Comparison of ENCODE assay signal across 17 cellular contexts in genomic region chr15:58537033-58537432, GRCh38.
"Had no signal": no experiment of that assay in that cellular context is flagged by ENCODE, and none has a peak within 500 bp of the region (broad histone marks: within the 10 kb centered on the region; RNA-seq: fewer than 3 reads in every experiment).

No MANE protein-coding gene starts in this region.

- H3K36me3 ChIP-seq: lower lobe of right lung, neutrophil, sigmoid colon, tibial artery had no signal

- H3K9ac ChIP-seq: parathyroid adenoma had no signal

- H3K4me3 ChIP-seq: coronary artery, lower lobe of right lung, sigmoid colon, testis, tibial artery had no signal

- H3K4me1 ChIP-seq: lower lobe of right lung, parathyroid adenoma, sigmoid colon, tibial artery had no signal

- H3K27me3 ChIP-seq: neutrophil, sigmoid colon, testis, tibial artery had no signal

- ATAC-seq: effector memory CD8-positive, alpha-beta T cell; left colon; lower lobe of right lung; natural killer cell; stimulated activated effector memory CD8-positive, alpha-beta T cell treated with anti-CD3 and anti-CD28 coated beads, Interleukin-12 subunit alpha, Interleukin-12 subunit beta, amount 100 ng/mL, for 72 hours had no signal

- H3K9me3 ChIP-seq: lower lobe of right lung, neutrophil, sigmoid colon, testis, tibial artery had no signal

- H2AFZ ChIP-seq: parathyroid adenoma had no signal

- FAIRE-seq: frontal cortex had no signal

- H3K27ac ChIP-seq: coronary artery, lower lobe of right lung, neutrophil, parathyroid adenoma, sigmoid colon, testis, tibial artery had no signal

- H3K79me2 ChIP-seq: parathyroid adenoma had no signal

- DNase-seq: dermis blood vessel endothelial cell; effector memory CD8-positive, alpha-beta T cell; left colon; left ventricle myocardium superior; lower lobe of right lung; natural killer cell; stimulated activated CD4-positive, alpha-beta T cell treated with anti-CD3 and anti-CD28 coated beads, Interleukin-2, amount 100 ng/mL, for 24 hours; stimulated activated CD4-positive, alpha-beta T cell treated with anti-CD3 and anti-CD28 coated beads, Interleukin-4, amount 100 ng/mL, for 24 hours; stimulated activated naive CD4-positive, alpha-beta T cell treated with Interleukin-2 at 50 U/mL for 16 hours; testis; tibial artery had no signal
